In the genomic region with DNA sequence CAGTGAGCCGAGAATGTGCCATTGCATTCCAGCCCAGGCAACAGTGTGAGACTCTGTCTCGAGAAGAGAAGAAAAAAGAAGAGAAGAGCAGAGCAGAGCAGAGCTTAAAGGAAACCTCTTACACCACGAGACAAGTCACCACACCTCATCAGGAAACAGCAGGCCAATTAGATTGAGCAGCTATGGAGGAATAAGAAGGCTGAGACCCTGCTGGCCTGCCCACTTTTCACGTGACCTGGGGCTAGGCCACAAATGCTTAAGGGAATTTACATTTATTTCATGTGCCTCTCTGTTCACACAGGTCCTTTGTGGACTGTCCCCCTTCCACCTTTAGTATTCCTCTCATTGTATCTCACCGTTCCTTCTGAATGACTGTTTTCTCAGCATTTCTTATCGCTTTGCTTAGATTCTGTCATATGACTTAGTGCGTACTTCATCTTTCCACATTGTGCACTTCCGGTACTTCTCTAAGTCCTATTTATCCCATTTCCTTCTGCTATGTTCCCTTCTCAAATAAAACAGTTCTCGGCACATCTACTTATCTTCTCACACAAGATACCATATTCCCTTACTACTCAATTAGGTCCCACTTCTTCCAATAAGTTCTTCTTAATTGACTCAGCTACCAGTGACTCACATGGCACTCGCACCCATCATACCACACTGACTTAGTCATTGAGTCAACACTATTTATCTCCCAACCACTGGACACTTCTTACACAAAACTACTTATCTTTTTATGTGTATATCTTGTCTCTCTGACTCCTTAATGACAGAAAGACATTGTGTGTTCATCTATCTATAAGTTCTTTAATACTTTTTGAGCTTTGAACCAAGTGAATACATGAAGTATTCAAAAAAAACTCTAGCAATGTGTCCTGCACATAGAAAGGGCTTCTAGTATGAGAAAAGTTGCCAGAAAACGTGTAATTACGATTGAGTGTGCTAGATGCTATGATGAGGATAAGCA, we compare ENCODE assay signal across 8 cellular contexts. TPM values are rescaled to one million over a fixed set of nuclear protein-coding genes. Genes with fewer than 3 reads are reported as not detected.
DNase-seq lines count a peak whose midpoint lies in the region; ATAC-seq, FAIRE-seq and TF ChIP-seq lines count a peak whose summit lies in the region.

No MANE protein-coding gene starts in this region.

- H3K4me3 ChIP-seq in smooth muscle cell (no peak overlapping the region), Karpas-422 (ENCODE audit: low read length) (no peak overlapping the region)

- 51% methylated on average over 12 of the region's 12 CpGs for WGBS in smooth muscle cell (ENCODE audit: low lambda C conversion rate)

- peak; percentile 97 to 98 for ATAC-seq in activated CD4-positive, CD25-positive, alpha-beta regulatory T cell treated with anti-CD3 and anti-CD28 coated beads, Interleukin-2, amount 50 U/mL, for 24 hours

- no peaks in the 10 kb centered on the region for H3K36me3 ChIP-seq in smooth muscle cell (ENCODE audit: low read depth)
- peaks cover 17% of the 10 kb centered on the region; the same call in 1 of the 2 replicates for H3K36me3 ChIP-seq in Karpas-422 (ENCODE audit: insufficient read depth, low read length)

- no peak for TF ChIP-seq CTCF in smooth muscle cell (IDR thresholded peaks at IDR 0.05; ENCODE audit: borderline replicate concordance, insufficient read depth, poor library complexity, severe bottlenecking)

- H3F3A ChIP-seq in smooth muscle cell (ENCODE audit: low read depth), result no peaks in the 10 kb centered on the region

- no peaks in the 10 kb centered on the region for H3K9me3 ChIP-seq in smooth muscle cell (replicated peaks; ENCODE audit: low read depth)
- H3K9me3 ChIP-seq in Karpas-422 (ENCODE audit: low read length), result no peaks in the 10 kb centered on the region

- H2AFZ ChIP-seq in smooth muscle cell (ENCODE audit: low read depth) (no peak overlapping the region), Karpas-422 (ENCODE audit: low read length) (no peak overlapping the region)

- no peak for FAIRE-seq in frontal cortex (lab: Jason Lieb, UNC)

- TF ChIP-seq POLR2A in erythroblast (IDR thresholded peaks at IDR 0.05; ENCODE audit: low read length), result no peak

- no peaks in the 10 kb centered on the region for H3K9me2 ChIP-seq in Karpas-422 (replicated peaks; ENCODE audit: insufficient read depth, low read length)

- peaks cover 7% of the 10 kb centered on the region for H3K79me2 ChIP-seq in smooth muscle cell (ENCODE audit: low read depth)
- peaks cover 44% of the 10 kb centered on the region for H3K79me2 ChIP-seq in Karpas-422 (ENCODE audit: low read length)

- no peaks in the 10 kb centered on the region for H4K20me1 ChIP-seq in smooth muscle cell (ENCODE audit: low read depth)
- no peaks in the 10 kb centered on the region for H4K20me1 ChIP-seq in Karpas-422 (ENCODE audit: insufficient read depth, low read depth, low read length)

- H3K9ac ChIP-seq in smooth muscle cell (ENCODE audit: low read depth) (peak overlapping the region; percentile 26), Karpas-422 (ENCODE audit: low read length) (no peak overlapping the region)

- H3K4me1 ChIP-seq in smooth muscle cell (ENCODE audit: low read depth) (no peaks in the 10 kb centered on the region), Karpas-422 (ENCODE audit: low read length) (no peaks in the 10 kb centered on the region)

- H3K27me3 ChIP-seq in smooth muscle cell (ENCODE audit: low read depth) (no peaks in the 10 kb centered on the region), Karpas-422 (ENCODE audit: low read length) (no peaks in the 10 kb centered on the region)

- no peak for DNase-seq in activated CD4-positive, CD25-positive, alpha-beta regulatory T cell treated with anti-CD3 and anti-CD28 coated beads, Interleukin-2, amount 50 U/mL, for 72 hours
- DNase-seq in SW480 (ENCODE audit: low spot score), result peak; percentile 86
- DNase-seq in erythroblast (lab: John Stamatoyannopoulos, UW), result peak; percentile 27 to 58
- DNase-seq in smooth muscle cell (lab: John Stamatoyannopoulos, UW; ENCODE audit: unreplicated experiment), result no peak
- DNase-seq in Karpas-422, result no peak
- DNase-seq in frontal cortex (ENCODE audit: low spot score in 2 of 2), result no peak
- no peak for DNase-seq in NCI-H510A treated with DMSO at 0.1 percent for 48 hours (lab: John Stamatoyannopoulos, UW)

- H3K27ac ChIP-seq in smooth muscle cell (ENCODE audit: low read depth) (peak overlapping the region; percentile 90), Karpas-422 (ENCODE audit: low read length) (no peak overlapping the region)

- H3K4me2 ChIP-seq in smooth muscle cell, result peak overlapping the region; percentile 74
- no peak overlapping the region for H3K4me2 ChIP-seq in Karpas-422 (ENCODE audit: low read depth, low read length, poor library complexity, severe bottlenecking)

RNA-seq across cellular contexts. Expression of gene CUL4B, which starts 11.0 kb away (rescaled TPM):
- total RNA-seq in smooth muscle cell (49.6 and 57.0 TPM in 2 replicates), frontal cortex (35.5 TPM)
- polyA plus RNA-seq in smooth muscle cell, result 13.1 and 17.2 TPM in 2 replicates
- 30.3 and 50.6 TPM in 2 replicates for total RNA-seq in Karpas-422 (2014; rRNA removed; shearing (Covaris generic); ENCODE audit: low replicate concordance)

RNA-seq across cellular contexts. Expression of gene MCTS1, which starts 54.1 kb away (rescaled TPM):
- 72.3 and 80.4 TPM in 2 replicates for total RNA-seq in smooth muscle cell
- polyA plus RNA-seq in smooth muscle cell, result 88.6 and 97.0 TPM in 2 replicates
- total RNA-seq in Karpas-422 (2014; rRNA removed; shearing (Covaris generic); ENCODE audit: low replicate concordance), result 26.2 and 69.6 TPM in 2 replicates
- total RNA-seq in frontal cortex, result 42.0 TPM

Comparison
In these comparisons a context has a peak if more than half of its experiments do, and no peak if none do; other contexts are left out.
1. DNase-seq: peak in SW480 (single experiment) and erythroblast (2 of 2); none in activated CD4-positive, CD25-positive, alpha-beta regulatory T cell treated with anti-CD3 and anti-CD28 coated beads, Interleukin-2, amount 50 U/mL, for 72 hours (single experiment), smooth muscle cell (single experiment), Karpas-422 (single experiment), frontal cortex (0 of 2) and NCI-H510A treated with DMSO at 0.1 percent for 48 hours (single experiment).